In genomic region chr15:37135225-37135624, GRCh38 we compare ENCODE assay signal across 8 cellular contexts.
DNase-seq lines count a peak whose midpoint lies in the region; ATAC-seq and TF ChIP-seq lines count a peak whose summit lies in the region.

No MANE protein-coding gene starts in this region.

- peak; percentile 89 for DNase-seq in DMS79 (lab: John Stamatoyannopoulos, UW)
- DNase-seq in NCI-H1105 treated with DMSO at 0.1 percent for 48 hours (lab: John Stamatoyannopoulos, UW), result peak; percentile 84
- DNase-seq in fibroblast of mammary gland (ENCODE audit: low read depth), result no peak
- DNase-seq in amygdala (lab: John Stamatoyannopoulos, UW), result no peak
- no peak for DNase-seq in GDM1 (lab: John Stamatoyannopoulos, UW)
- DNase-seq in activated gamma-delta T cell treated with Interleukin-2 at 50 U/mL for 16 hours, result no peak

- no peak overlapping the region for H3K4me3 ChIP-seq in fibroblast of mammary gland (ENCODE audit: control insufficient read depth, low read depth, low read length)

- peak; percentile 53 for TF ChIP-seq CTCF in fibroblast of mammary gland (conservative IDR thresholded peaks at IDR 0.05; ENCODE audit: control insufficient read depth, insufficient read depth, low read depth, low read length)

- ATAC-seq in GM21619 (IDR thresholded peaks at IDR 0.05; ENCODE audit: unreplicated experiment), result peak; percentile 80
- no peak for ATAC-seq in HG02852 (IDR thresholded peaks at IDR 0.05; ENCODE audit: unreplicated experiment)

Comparison
In these comparisons a context has a peak if more than half of its experiments do, and no peak if none do; other contexts are left out.
1. DNase-seq: peak in DMS79 (single experiment) and NCI-H1105 treated with DMSO at 0.1 percent for 48 hours (single experiment); none in fibroblast of mammary gland (single experiment), amygdala (0 of 56), GDM1 (single experiment) and activated gamma-delta T cell treated with Interleukin-2 at 50 U/mL for 16 hours (single experiment).